Comparison of ENCODE assay signal across 8 cellular contexts in the genomic region with DNA sequence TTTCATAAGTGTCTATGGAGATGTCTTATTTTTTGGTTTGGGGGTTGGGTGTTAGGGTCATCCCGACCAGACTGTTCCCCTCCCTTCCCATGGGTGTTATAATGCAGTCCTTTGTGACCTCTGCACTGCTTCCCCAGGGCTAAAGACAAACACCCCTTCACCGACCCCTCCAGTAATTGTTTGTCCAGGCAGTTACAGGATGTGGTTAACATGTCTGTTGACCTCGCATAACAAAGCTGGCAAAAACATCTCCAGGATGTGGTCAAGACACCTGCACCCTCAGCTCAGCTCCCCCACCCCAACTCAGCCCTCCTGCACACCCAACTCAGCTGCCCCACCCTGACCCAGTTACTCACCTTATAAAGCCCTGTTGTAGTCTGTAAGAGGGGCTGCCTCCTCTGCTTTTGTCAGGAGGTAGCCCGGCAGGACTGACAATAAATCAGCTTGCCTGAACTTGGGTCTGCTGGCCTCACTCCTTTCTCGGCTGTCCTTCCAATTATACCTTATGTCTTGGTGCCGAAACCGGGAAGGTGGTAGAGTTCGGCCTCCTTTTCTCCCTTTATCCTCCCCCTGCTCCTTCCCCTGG.
DNase-seq lines count a peak whose midpoint lies in the region; ATAC-seq and TF ChIP-seq lines count a peak whose summit lies in the region.

No MANE protein-coding gene starts in this region.

- H3K27ac Mint-ChIP-seq in CD4-positive, alpha-beta T cell: peak overlapping the region; percentile 63
- no peak overlapping the region for H3K27ac Mint-ChIP-seq in Caco-2 (ENCODE audit: unreplicated experiment)

- CTCF ChIA-PET in CD4-positive, alpha-beta T cell (lab: Charles Lee): no interaction called here
- CTCF ChIA-PET in Caco-2 (lab: Charles Lee): no interaction called here

- no peak for TF ChIP-seq CTCF in CD4-positive, alpha-beta T cell (IDR thresholded peaks at IDR 0.05)
- TF ChIP-seq CTCF in left lung (IDR thresholded peaks at IDR 0.05): no peak
- TF ChIP-seq CTCF in Caco-2 (IDR thresholded peaks at IDR 0.05; ENCODE audit: insufficient read depth in 1 of 2, low read depth in 1 of 2, low read length in 1 of 2, severe bottlenecking in 1 of 2, unreplicated experiment in 1 of 2): no peak

- intact Hi-C loops in CD4-positive, alpha-beta T cell (cut with DNase I, micrococcal nuclease): no loop called here
- intact Hi-C loops in left lung (cut with DNase I): no loop called here
- intact Hi-C loops in Caco-2 (cut with micrococcal nuclease; ENCODE audit: unreplicated experiment): no loop called here

- H3K4me1 ChIP-seq in left lung (no peaks in the 10 kb centered on the region), Caco-2 (no peaks in the 10 kb centered on the region)

- H3K4me3 ChIP-seq in left lung: no peak overlapping the region
- H3K4me3 ChIP-seq in Caco-2 (ENCODE audit: low read depth, low read length): no peak overlapping the region

- H3K36me3 Mint-ChIP-seq in CD4-positive, alpha-beta T cell (ENCODE audit: low read depth): peaks cover 11% of the 10 kb centered on the region
- no peaks in the 10 kb centered on the region for H3K36me3 Mint-ChIP-seq in Caco-2 (ENCODE audit: insufficient read depth, unreplicated experiment)

- POLR2A ChIA-PET in CD4-positive, alpha-beta T cell (lab: Charles Lee): no interaction called here
- POLR2A ChIA-PET in Caco-2 (lab: Charles Lee): no interaction called here

- peak; percentile 29 for ATAC-seq in CD4-positive, alpha-beta T cell (ENCODE audit: poor library complexity)
- ATAC-seq in GM19351 (IDR thresholded peaks at IDR 0.05; ENCODE audit: unreplicated experiment) (peak; percentile 94), HG03378 (IDR thresholded peaks at IDR 0.05; ENCODE audit: unreplicated experiment) (peak; percentile 96), left lung (no peak)

- H3K27ac ChIP-seq in CD4-positive, alpha-beta T cell (ENCODE audit: low read depth, low read length): no peak overlapping the region
- H3K27ac ChIP-seq in left lung: no peak overlapping the region

- H3K4me3 Mint-ChIP-seq in CD4-positive, alpha-beta T cell: peak overlapping the region; percentile 31
- no peak overlapping the region for H3K4me3 Mint-ChIP-seq in Caco-2 (ENCODE audit: unreplicated experiment)

- H3K27me3 Mint-ChIP-seq in CD4-positive, alpha-beta T cell: peaks cover 7% of the 10 kb centered on the region
- H3K27me3 Mint-ChIP-seq in Caco-2 (ENCODE audit: insufficient read depth, unreplicated experiment): peaks cover 10% of the 10 kb centered on the region

- H3K36me3 ChIP-seq in left lung (no peaks in the 10 kb centered on the region), Caco-2 (ENCODE audit: control insufficient read depth, insufficient read depth, low read length) (no peaks in the 10 kb centered on the region)

- no peaks in the 10 kb centered on the region for H3K27me3 ChIP-seq in CD4-positive, alpha-beta T cell (ENCODE audit: control insufficient read depth, insufficient read depth, low read length)
- H3K27me3 ChIP-seq in left lung: no peaks in the 10 kb centered on the region
- peaks cover 1% of the 10 kb centered on the region; the same call in 1 of the 2 replicates for H3K27me3 ChIP-seq in Caco-2 (replicated peaks; ENCODE audit: control insufficient read depth, insufficient read depth, low read length)

- H3K4me1 Mint-ChIP-seq in CD4-positive, alpha-beta T cell (ENCODE audit: low read depth): peaks cover 47% of the 10 kb centered on the region
- H3K4me1 Mint-ChIP-seq in Caco-2 (ENCODE audit: low read depth, unreplicated experiment): no peaks in the 10 kb centered on the region

- peak in 3 of 10 experiments; percentile 17 to 27 (median 21) for DNase-seq in CD4-positive, alpha-beta T cell
- DNase-seq in activated gamma-delta T cell treated with anti-CD3 and anti-CD28 coated beads, Interleukin-2, amount 50 U/mL, for 16 hours (ENCODE audit: low read depth): peak; percentile 17
- DNase-seq in left lung (no peak), retina (no peak), T-helper 9 cell (no peak), Caco-2 (no peak)

- H3K9me3 ChIP-seq in CD4-positive, alpha-beta T cell (ENCODE audit: control insufficient read depth, low read length): no peaks in the 10 kb centered on the region
- H3K9me3 ChIP-seq in left lung (peaks cover 0 to 18% of the 10 kb centered on the region in 2 donors), Caco-2 (no peaks in the 10 kb centered on the region)

- no TSS peak for BruUV-seq in Caco-2 (replicated peaks; lab: Mats Ljungman, UMichigan)

- peaks cover 13% of the 10 kb centered on the region for H3K9me3 Mint-ChIP-seq in CD4-positive, alpha-beta T cell
- peaks cover 12% of the 10 kb centered on the region for H3K9me3 Mint-ChIP-seq in Caco-2 (ENCODE audit: unreplicated experiment)
